ENCODE assay signal across 1 cellular context in genomic region chr17:77391668-77392375, GRCh38.
TF ChIP-seq lines count a peak whose summit lies in the region.

No MANE protein-coding gene starts in this region.

TF ChIP-seq in HepG2, 621 proteins besides CTCF, POLR2A, EP300 and RAD21 (continued from another document and continues in another):
- no peak for TF ChIP-seq ATF3 (CRISPR knock-in tag; IDR thresholded peaks at IDR 0.05)
- TF ChIP-seq ZNF20 (CRISPR knock-in tag; IDR thresholded peaks at IDR 0.05), result no peak
- no peak for TF ChIP-seq MYPOP (CRISPR knock-in tag; IDR thresholded peaks at IDR 0.05)
- TF ChIP-seq ARID2 (CRISPR knock-in tag; IDR thresholded peaks at IDR 0.05; ENCODE audit: borderline replicate concordance), result no peak
- TF ChIP-seq ZNF264 (CRISPR knock-in tag; IDR thresholded peaks at IDR 0.05), result no peak
- TF ChIP-seq ZFX (CRISPR knock-in tag; IDR thresholded peaks at IDR 0.05; ENCODE audit: low read depth), result no peak
- TF ChIP-seq ONECUT2 (CRISPR knock-in tag; IDR thresholded peaks at IDR 0.05), result no peak
- no peak for TF ChIP-seq ZMAT5 (CRISPR knock-in tag; IDR thresholded peaks at IDR 0.05; ENCODE audit: borderline replicate concordance, low read depth)
- TF ChIP-seq PLSCR1 (CRISPR knock-in tag; IDR thresholded peaks at IDR 0.05; ENCODE audit: borderline replicate concordance), result no peak
- TF ChIP-seq SYNCRIP (IDR thresholded peaks at IDR 0.05; ENCODE audit: insufficient read depth, low read depth, low read length), result no peak
- TF ChIP-seq CAMTA2 (CRISPR knock-in tag; IDR thresholded peaks at IDR 0.05; ENCODE audit: borderline replicate concordance), result 0 out of 2 replicates have a peak, but pooled peaks have one; percentile 65
- no peak for TF ChIP-seq GMEB1 (CRISPR knock-in tag; IDR thresholded peaks at IDR 0.05; ENCODE audit: borderline replicate concordance)
- TF ChIP-seq ZNF280D (CRISPR knock-in tag; IDR thresholded peaks at IDR 0.05), result no peak
- TF ChIP-seq GATA4 (IDR thresholded peaks at IDR 0.05; ENCODE audit: borderline replicate concordance, low read depth), result no peak
- TF ChIP-seq MEF2D (CRISPR knock-in tag; IDR thresholded peaks at IDR 0.05), result no peak
- no peak for TF ChIP-seq ZNF441 (CRISPR knock-in tag; IDR thresholded peaks at IDR 0.05; ENCODE audit: borderline replicate concordance)
- TF ChIP-seq CSRNP1 (CRISPR knock-in tag; IDR thresholded peaks at IDR 0.05), result no peak
- no peak for TF ChIP-seq ZBTB34 (CRISPR knock-in tag; IDR thresholded peaks at IDR 0.05)
- TF ChIP-seq NKX3-1 (CRISPR knock-in tag; IDR thresholded peaks at IDR 0.05), result no peak
- TF ChIP-seq PHF5A (CRISPR knock-in tag; IDR thresholded peaks at IDR 0.05; ENCODE audit: low read depth, unreplicated experiment), result no peak
- 0 out of 2 replicates have a peak, but pooled peaks have one; percentile 50 for TF ChIP-seq ZNF878 (CRISPR knock-in tag; IDR thresholded peaks at IDR 0.05)
- no peak for TF ChIP-seq KLF16 (CRISPR knock-in tag; IDR thresholded peaks at IDR 0.05)
- TF ChIP-seq ZNF776 (CRISPR knock-in tag; IDR thresholded peaks at IDR 0.05), result 0 out of 2 replicates have a peak, but pooled peaks have one; percentile 6
- TF ChIP-seq ZNF383 (CRISPR knock-in tag; IDR thresholded peaks at IDR 0.05; ENCODE audit: borderline replicate concordance), result no peak
- no peak; the same call in 1 of the 2 replicates for TF ChIP-seq SSRP1 (CRISPR knock-in tag; IDR thresholded peaks at IDR 0.05)
- TF ChIP-seq ZSCAN12 (CRISPR knock-in tag; IDR thresholded peaks at IDR 0.05), result no peak
- TF ChIP-seq ZNF777 (CRISPR knock-in tag; IDR thresholded peaks at IDR 0.05), result no peak
- no peak for TF ChIP-seq HNF4G (IDR thresholded peaks at IDR 0.05; ENCODE audit: borderline replicate concordance, low read depth, low read length)
- TF ChIP-seq HNF4G (CRISPR knock-in tag; IDR thresholded peaks at IDR 0.05; ENCODE audit: borderline replicate concordance, low read depth), result no peak
- no peak for TF ChIP-seq LCORL (IDR thresholded peaks at IDR 0.05)
- TF ChIP-seq LCORL (CRISPR knock-in tag; IDR thresholded peaks at IDR 0.05), result no peak
- no peak for TF ChIP-seq MXD4 (CRISPR knock-in tag; IDR thresholded peaks at IDR 0.05)
- no peak for TF ChIP-seq MYC (CRISPR knock-in tag; IDR thresholded peaks at IDR 0.05; ENCODE audit: borderline replicate concordance)
- no peak for TF ChIP-seq ISL2 (CRISPR knock-in tag; IDR thresholded peaks at IDR 0.05)
- TF ChIP-seq ZNF337 (CRISPR knock-in tag; IDR thresholded peaks at IDR 0.05; ENCODE audit: borderline replicate concordance, low read depth), result no peak
- no peak for TF ChIP-seq ZNF256 (CRISPR knock-in tag; conservative IDR thresholded peaks at IDR 0.05)
- peak; percentile 31; the same call in 1 of the 2 replicates for TF ChIP-seq ZNF607 (CRISPR knock-in tag; IDR thresholded peaks at IDR 0.05; ENCODE audit: borderline replicate concordance)
- TF ChIP-seq SIN3B (IDR thresholded peaks at IDR 0.05; ENCODE audit: low read length), result no peak
- no peak for TF ChIP-seq ZNF660 (CRISPR knock-in tag; IDR thresholded peaks at IDR 0.05; ENCODE audit: borderline replicate concordance, low read depth)
- no peak for TF ChIP-seq RFXAP (CRISPR knock-in tag; IDR thresholded peaks at IDR 0.05; ENCODE audit: borderline replicate concordance)
- no peak for TF ChIP-seq ZNF530 (CRISPR knock-in tag; IDR thresholded peaks at IDR 0.05; ENCODE audit: low read depth)
- TF ChIP-seq ZNF883 (CRISPR knock-in tag; IDR thresholded peaks at IDR 0.05; ENCODE audit: not compliant biosample characterization), result peak; percentile 59
- TF ChIP-seq ELK4 (CRISPR knock-in tag; IDR thresholded peaks at IDR 0.05; ENCODE audit: borderline replicate concordance), result no peak
- TF ChIP-seq HMGA1 (CRISPR knock-in tag; conservative IDR thresholded peaks at IDR 0.05), result no peak
- TF ChIP-seq CBFB (CRISPR knock-in tag; IDR thresholded peaks at IDR 0.05), result no peak
- TF ChIP-seq PHF21A (CRISPR knock-in tag; IDR thresholded peaks at IDR 0.05), result no peak
- no peak for TF ChIP-seq ZNF652 (CRISPR knock-in tag; IDR thresholded peaks at IDR 0.05; ENCODE audit: borderline replicate concordance, low read depth)
- no peak for TF ChIP-seq SIX1 (CRISPR knock-in tag; IDR thresholded peaks at IDR 0.05; ENCODE audit: borderline replicate concordance)
- no peak; the same call in 1 of the 2 replicates for TF ChIP-seq ZNF143 (CRISPR knock-in tag; IDR thresholded peaks at IDR 0.05)
- no peak for TF ChIP-seq ZNF335 (CRISPR knock-in tag; IDR thresholded peaks at IDR 0.05)
- TF ChIP-seq ZNF709 (CRISPR knock-in tag; IDR thresholded peaks at IDR 0.05), result no peak
- TF ChIP-seq MIER2 (CRISPR knock-in tag; IDR thresholded peaks at IDR 0.05), result no peak
- no peak for TF ChIP-seq RFX3 (CRISPR knock-in tag; IDR thresholded peaks at IDR 0.05)
- TF ChIP-seq SP140L (CRISPR knock-in tag; IDR thresholded peaks at IDR 0.05; ENCODE audit: borderline replicate concordance), result no peak
- TF ChIP-seq ADNP (CRISPR knock-in tag; IDR thresholded peaks at IDR 0.05), result no peak
